In genomic region chr10:78868456-78868855, GRCh38 we compare ENCODE assay signal across 19 cellular contexts.
A peak's percentile ranks its signal among the peaks of the same experiment; 100 is the strongest.
DNase-seq lines count a peak whose midpoint lies in the region; FAIRE-seq and TF ChIP-seq lines count a peak whose summit lies in the region.
"Had no signal": no experiment of that assay in that cellular context is flagged by ENCODE, and none has a peak within 500 bp of the region (broad histone marks: within the 10 kb centered on the region; RNA-seq: fewer than 3 reads in every experiment).

No MANE protein-coding gene starts in this region.

- H3K9me3 ChIP-seq in esophagus muscularis mucosa (no peaks in the 10 kb centered on the region), thyroid gland (no peaks in the 10 kb centered on the region)
- H3K9me3 ChIP-seq: A549 had no signal

- no peak for TF ChIP-seq CTCF in esophagus muscularis mucosa (IDR thresholded peaks at IDR 0.05)
- no peak for TF ChIP-seq CTCF in thyroid gland (IDR thresholded peaks at IDR 0.05)
- no peak for TF ChIP-seq CTCF in dorsolateral prefrontal cortex (IDR thresholded peaks at IDR 0.05 in 54 of 56, conservative IDR thresholded peaks at IDR 0.05 in 2 of 56; ENCODE audit: low read depth in 1 of 56, partially characterized antibody in 56 of 56)

- H3K4me1 ChIP-seq in esophagus muscularis mucosa (peaks cover 7 to 15% (median 13%) of the 10 kb centered on the region in 4 donors), thyroid gland (peaks cover 32 to 63% of the 10 kb centered on the region in 2 donors)
- H3K4me1 ChIP-seq: A549 had no signal

- WGBS in esophagus muscularis mucosa: 83% methylated on average over 5 of the region's 5 CpGs
- 38 to 46% methylated on average over 5 of the region's 5 CpGs for WGBS in thyroid gland, 2 donors

- H3K36me3 ChIP-seq in esophagus muscularis mucosa: no peaks in the 10 kb centered on the region
- H3K36me3 ChIP-seq in thyroid gland: no peaks in the 10 kb centered on the region

- no peak overlapping the region for H3K27ac ChIP-seq in esophagus muscularis mucosa (replicated peaks in 1 of 4)
- peak overlapping the region; percentile 44 to 89 (median 72) for H3K27ac ChIP-seq in thyroid gland
- H3K27ac ChIP-seq in dorsolateral prefrontal cortex: no peak overlapping the region
- H3K27ac ChIP-seq: 22Rv1, A549, C4-2B had no signal

- no peak for FAIRE-seq in urothelium cell line (lab: Jason Lieb, UNC)
- FAIRE-seq: A549, GM12878, GM19239, H1 had no signal

- H3K27me3 ChIP-seq in esophagus muscularis mucosa (no peaks in the 10 kb centered on the region), thyroid gland (no peaks in the 10 kb centered on the region), dorsolateral prefrontal cortex (no peaks in the 10 kb centered on the region)

- intact Hi-C loops in esophagus muscularis mucosa (cut with DNase I) (no loop called here), thyroid gland (cut with DNase I) (no loop called here), dorsolateral prefrontal cortex (cut with DNase I) (no loop called here)

- H3K4me3 ChIP-seq in esophagus muscularis mucosa: no peak overlapping the region
- no peak overlapping the region for H3K4me3 ChIP-seq in thyroid gland (replicated peaks in 1 of 3)
- H3K4me3 ChIP-seq in dorsolateral prefrontal cortex: no peak overlapping the region
- H3K4me3 ChIP-seq: A549, GM12878 had no signal

- TF ChIP-seq POLR2A in esophagus muscularis mucosa (IDR thresholded peaks at IDR 0.05; ENCODE audit: low read depth) (no peak), thyroid gland (IDR thresholded peaks at IDR 0.05) (no peak)

- no peak for TF ChIP-seq EP300 in esophagus muscularis mucosa (IDR thresholded peaks at IDR 0.05)

- DNase-seq in activated CD4-positive, alpha-beta T cell treated with anti-CD3 and anti-CD28 coated beads for 1 hour: peak; percentile 5
- DNase-seq in activated CD4-positive, alpha-beta T cell treated with anti-CD3 and anti-CD28 coated beads, Interleukin-2, amount 50 U/mL, for 1 hour: no peak
- DNase-seq in esophagus muscularis mucosa (ENCODE audit: extremely low spot score) (peak; percentile 42), thyroid gland (peak; percentile 56 to 61), dorsolateral prefrontal cortex (no peak), DMS53 (lab: John Stamatoyannopoulos, UW) (no peak), urothelium cell line (ENCODE audit: low spot score) (no peak)
- DNase-seq: AML-193; Calu3; CD4-positive, alpha-beta T cell; DND-41; EL; H9 had no signal

Comparison
In these comparisons a context has a peak if more than half of its experiments do, and no peak if none do; other contexts are left out.
1. DNase-seq: peak in activated CD4-positive, alpha-beta T cell treated with anti-CD3 and anti-CD28 coated beads for 1 hour (single experiment), esophagus muscularis mucosa (single experiment) and thyroid gland (2 of 2); none in activated CD4-positive, alpha-beta T cell treated with anti-CD3 and anti-CD28 coated beads, Interleukin-2, amount 50 U/mL, for 1 hour (single experiment), dorsolateral prefrontal cortex (0 of 10), DMS53 (single experiment) and urothelium cell line (single experiment).
2. H3K27ac ChIP-seq: peak in thyroid gland (3 of 3); none in esophagus muscularis mucosa (0 of 4) and dorsolateral prefrontal cortex (0 of 59).